28 cellular contexts compared by ENCODE assay signal in genomic region chr21:44858291-44858690, GRCh38. TPM values are rescaled to one million over a fixed set of nuclear protein-coding genes. Genes with fewer than 3 reads are reported as not detected.
A peak's percentile ranks its signal among the peaks of the same experiment; 100 is the strongest.
DNase-seq lines count a peak whose midpoint lies in the region; ATAC-seq, FAIRE-seq and TF ChIP-seq lines count a peak whose summit lies in the region.
"Had no signal": no experiment of that assay in that cellular context is flagged by ENCODE, and none has a peak within 500 bp of the region (broad histone marks: within the 10 kb centered on the region; RNA-seq: fewer than 3 reads in every experiment).

No MANE protein-coding gene starts in this region.

- CTCF ChIA-PET in K562 (lab: Yijun Ruan, JAX; ENCODE audit: low intra/inter-chr PET ratio), result no interaction called here
- CTCF ChIA-PET in HEK293T (lab: Yijun Ruan, JAX), result no interaction called here

- BruUV-seq in K562 (replicated peaks; lab: Mats Ljungman, UMichigan), result no TSS peak

- H3K18ac ChIP-seq in neuronal stem cell (ENCODE audit: low read length), result no peak overlapping the region

- H3K27ac ChIP-seq in K562 (ENCODE audit: extremely low read depth, low read depth, low read length) (no peak overlapping the region), neuronal stem cell (replicated peaks; ENCODE audit: low read length) (no peak overlapping the region)
- H3K27ac ChIP-seq: HL-60, WERI-Rb-1 had no signal

- no peak for ATAC-seq in K562
- ATAC-seq in left ventricle myocardium superior, result peak; percentile 59
- ATAC-seq in HG03457 (IDR thresholded peaks at IDR 0.05; ENCODE audit: unreplicated experiment), result no peak
- ATAC-seq: activated T-cell treated with anti-CD3 and anti-CD28 coated beads, Interleukin-2, amount 50 U/mL, for 72 hours; CD8-positive, alpha-beta T cell; natural killer cell had no signal

- H3K27me3 ChIP-seq in K562 (ENCODE audit: control insufficient read depth in 2 of 2, insufficient read depth in 2 of 2, low read length in 2 of 2) (no peaks in the 10 kb centered on the region), neuronal stem cell (ENCODE audit: control insufficient read depth in 3 of 3, insufficient read depth in 3 of 3, low read depth in 1 of 3, low read length in 3 of 3) (no peaks in the 10 kb centered on the region)
- H3K27me3 ChIP-seq: heart left ventricle, upper lobe of left lung had no signal

- H3K4ac ChIP-seq in neuronal stem cell (ENCODE audit: low read length), result no peak overlapping the region

- peaks cover 6% of the 10 kb centered on the region for H3K9me1 ChIP-seq in K562 (ENCODE audit: control insufficient read depth, insufficient read depth, low read length)

- H3K4me1 ChIP-seq in K562 (replicated peaks in 1 of 2; ENCODE audit: control insufficient read depth in 2 of 2, insufficient read depth in 2 of 2, low read length in 2 of 2) (peaks cover 28 to 55% of the 10 kb centered on the region in 2 experiments), neuronal stem cell (ENCODE audit: control insufficient read depth in 2 of 2, insufficient read depth in 1 of 2, low read depth in 1 of 2, low read length in 2 of 2) (peaks cover 0 to 2% of the 10 kb centered on the region in 2 donors)

- no peak overlapping the region for H4K8ac ChIP-seq in neuronal stem cell (ENCODE audit: low read depth, low read length)

- H3K9me3 Mint-ChIP-seq in activated T-helper 2 cell treated with anti-CD3 and anti-CD28 coated beads, Interferon-gamma antibody, Interleukin-2, Interleukin-4, amounts not matched to agents 10 μg/mL and 5 μg/mL and 100 μg/mL, durations not matched to agents 14 hours and 24 hours and 36 hours, result no peaks in the 10 kb centered on the region
- H3K9me3 Mint-ChIP-seq: activated CD4-positive, alpha-beta T cell treated with anti-CD3 and anti-CD28 coated beads, Interleukin-2, amount 10 ng/mL, durations not matched to agents 24 days and 14 days; activated naive CD4-positive, alpha-beta T cell treated with anti-CD3 and anti-CD28 coated beads, Interleukin-2, amount 10 ng/mL, durations not matched to agents 7 days and 5 days; activated T-cell treated with anti-CD3 and anti-CD28 coated beads, Interleukin-2, amount 50 U/mL, for 72 hours; CD8-positive, alpha-beta T cell; HFFc6; natural killer cell had no signal

- POLR2A ChIA-PET in K562 (lab: Yijun Ruan, JAX), result interaction anchor here (0.6 to 1.4 kb wide), 2 partner anchors 8 to 42 kb away, joined by 3 to 5 read pairs; no protein-coding TSS in a partner anchor
- POLR2A ChIA-PET in HEK293T (lab: Yijun Ruan, JAX), result no interaction called here

- DNase-seq in K562 (ENCODE audit: extremely low read depth in 1 of 4, low spot score in 3 of 4) (no peak), left ventricle myocardium superior (peak; percentile 55), neuronal stem cell (ENCODE audit: low spot score) (no peak), HEK293T (ENCODE audit: extremely low spot score) (no peak)
- DNase-seq in activated T-helper 2 cell treated with anti-CD3 and anti-CD28 coated beads, Interferon-gamma antibody, Interleukin-2, Interleukin-4, amounts not matched to agents 10 μg/mL and 5 μg/mL and 100 μg/mL, durations not matched to agents 14 hours and 24 hours and 36 hours (ENCODE audit: low spot score), result no peak
- no peak for DNase-seq in activated CD4-positive, alpha-beta T cell treated with anti-CD3 and anti-CD28 coated beads for 4 hours
- DNase-seq: activated CD4-positive, alpha-beta T cell treated with anti-CD3 and anti-CD28 coated beads, Interleukin-2, amount 10 ng/mL, durations not matched to agents 24 days and 14 days; activated naive CD4-positive, alpha-beta T cell treated with anti-CD3 and anti-CD28 coated beads, Interleukin-2, amount 10 ng/mL, durations not matched to agents 7 days and 5 days; activated T-cell treated with anti-CD3 and anti-CD28 coated beads, Interleukin-2, amount 50 U/mL, for 72 hours; amniotic stem cell; CD8-positive, alpha-beta T cell; DMS 273 treated with DMSO at 0.1 percent for 48 hours; effector CD8-positive, alpha-beta T cell; EL; foreskin fibroblast; HFFc6; Karpas-422; MV-4-11; natural killer cell; NCI-H146; NCI-H446 treated with DMSO at 0.1 percent for 48 hours; retina; WERI-Rb-1 had no signal

- H2BK15ac ChIP-seq in neuronal stem cell (ENCODE audit: low read length), result no peak overlapping the region

- no peak for FAIRE-seq in K562 (lab: Jason Lieb, UNC)
- FAIRE-seq: GM12892 had no signal

- H3K4me3 ChIP-seq in K562 (no peak overlapping the region), neuronal stem cell (ENCODE audit: low read length in 2 of 2) (no peak overlapping the region)
- H3K4me3 ChIP-seq: heart left ventricle, upper lobe of left lung had no signal

- peaks cover 16% of the 10 kb centered on the region for H3K4me1 Mint-ChIP-seq in activated T-helper 2 cell treated with anti-CD3 and anti-CD28 coated beads, Interferon-gamma antibody, Interleukin-2, Interleukin-4, amounts not matched to agents 10 μg/mL and 5 μg/mL and 100 μg/mL, durations not matched to agents 14 hours and 24 hours and 36 hours (ENCODE audit: low read depth)

- H2BK5ac ChIP-seq in neuronal stem cell (ENCODE audit: low read length), result peak overlapping the region; percentile 11

- H4K20me1 ChIP-seq in K562 (replicated peaks; ENCODE audit: control insufficient read depth, insufficient read depth, low read length), result peaks cover 6% of the 10 kb centered on the region

- WGBS in K562 (ENCODE audit: insufficient coverage, low coverage, missing lambda C conversion rate), result 93% methylated on average over 15 of the region's 15 CpGs
- WGBS in neuronal stem cell (ENCODE audit: extremely low coverage in 2 of 2, insufficient read length in 2 of 2, insufficient replicate concordance in 1 of 2), 2 donors, result no CpG with 5 or more reads among the region's 15 CpGs

- no peak overlapping the region for H2BK12ac ChIP-seq in neuronal stem cell (ENCODE audit: low read length)

- peaks cover 36% of the 10 kb centered on the region for H3K79me1 ChIP-seq in neuronal stem cell (ENCODE audit: low read depth, low read length)

- peak overlapping the region in 1 of 2 experiments; percentile 27; a peak in 1 of 4 replicates for H3K9ac ChIP-seq in K562 (ENCODE audit: insufficient read depth in 1 of 2, low read depth in 2 of 2, low read length in 2 of 2)
- peak overlapping the region; percentile 76 for H3K9ac ChIP-seq in neuronal stem cell (ENCODE audit: low read depth, low read length, poor library complexity)

- peaks cover 35% of the 10 kb centered on the region for H3K79me2 ChIP-seq in K562 (ENCODE audit: control insufficient read depth, insufficient read depth, low read length)

- no peak overlapping the region for H3K27ac Mint-ChIP-seq in activated T-helper 2 cell treated with anti-CD3 and anti-CD28 coated beads, Interferon-gamma antibody, Interleukin-2, Interleukin-4, amounts not matched to agents 10 μg/mL and 5 μg/mL and 100 μg/mL, durations not matched to agents 14 hours and 24 hours and 36 hours
- H3K27ac Mint-ChIP-seq: activated CD4-positive, alpha-beta T cell treated with anti-CD3 and anti-CD28 coated beads, Interleukin-2, amount 10 ng/mL, durations not matched to agents 24 days and 14 days; activated naive CD4-positive, alpha-beta T cell treated with anti-CD3 and anti-CD28 coated beads, Interleukin-2, amount 10 ng/mL, durations not matched to agents 7 days and 5 days; activated T-cell treated with anti-CD3 and anti-CD28 coated beads, Interleukin-2, amount 50 U/mL, for 72 hours; CD8-positive, alpha-beta T cell; HFFc6; natural killer cell had no signal

- no peak overlapping the region for H3K4me3 Mint-ChIP-seq in activated T-helper 2 cell treated with anti-CD3 and anti-CD28 coated beads, Interferon-gamma antibody, Interleukin-2, Interleukin-4, amounts not matched to agents 10 μg/mL and 5 μg/mL and 100 μg/mL, durations not matched to agents 14 hours and 24 hours and 36 hours (ENCODE audit: low read depth)
- H3K4me3 Mint-ChIP-seq: activated CD4-positive, alpha-beta T cell treated with anti-CD3 and anti-CD28 coated beads, Interleukin-2, amount 10 ng/mL, durations not matched to agents 24 days and 14 days; activated naive CD4-positive, alpha-beta T cell treated with anti-CD3 and anti-CD28 coated beads, Interleukin-2, amount 10 ng/mL, durations not matched to agents 7 days and 5 days; activated T-cell treated with anti-CD3 and anti-CD28 coated beads, Interleukin-2, amount 50 U/mL, for 72 hours; CD8-positive, alpha-beta T cell; HFFc6 had no signal

- H3K27me3 Mint-ChIP-seq in activated T-helper 2 cell treated with anti-CD3 and anti-CD28 coated beads, Interferon-gamma antibody, Interleukin-2, Interleukin-4, amounts not matched to agents 10 μg/mL and 5 μg/mL and 100 μg/mL, durations not matched to agents 14 hours and 24 hours and 36 hours (ENCODE audit: low read depth), result no peaks in the 10 kb centered on the region
- H3K27me3 Mint-ChIP-seq: activated CD4-positive, alpha-beta T cell treated with anti-CD3 and anti-CD28 coated beads, Interleukin-2, amount 10 ng/mL, durations not matched to agents 24 days and 14 days; activated naive CD4-positive, alpha-beta T cell treated with anti-CD3 and anti-CD28 coated beads, Interleukin-2, amount 10 ng/mL, durations not matched to agents 7 days and 5 days had no signal

- peaks cover 64% of the 10 kb centered on the region for H3K36me3 Mint-ChIP-seq in activated T-helper 2 cell treated with anti-CD3 and anti-CD28 coated beads, Interferon-gamma antibody, Interleukin-2, Interleukin-4, amounts not matched to agents 10 μg/mL and 5 μg/mL and 100 μg/mL, durations not matched to agents 14 hours and 24 hours and 36 hours (ENCODE audit: low read depth)
- H3K36me3 Mint-ChIP-seq: natural killer cell had no signal

- no peak for TF ChIP-seq CTCF in K562 (IDR thresholded peaks at IDR 0.05 in 2 of 3, conservative IDR thresholded peaks at IDR 0.05 in 1 of 3; ENCODE audit: insufficient read depth in 2 of 3, low read depth in 1 of 3, low read length in 3 of 3)

- H2BK120ac ChIP-seq in neuronal stem cell (ENCODE audit: low read depth, low read length), result no peak overlapping the region

- in situ Hi-C loops in K562 (cut with MboI), result no loop called here

- TF ChIP-seq RAD21 in K562 (CRISPR knock-in tag; conservative IDR thresholded peaks at IDR 0.05 in 1 of 2, IDR thresholded peaks at IDR 0.05 in 1 of 2), result no peak

- H3K23ac ChIP-seq in neuronal stem cell (ENCODE audit: low read depth, low read length, poor library complexity), result no peak overlapping the region

- TF ChIP-seq EP300 in K562 (IDR thresholded peaks at IDR 0.05; ENCODE audit: low read length), result no peak

- H3K9me3 ChIP-seq in K562 (replicated peaks; ENCODE audit: control insufficient read depth, insufficient read depth, low read depth, low read length), result no peaks in the 10 kb centered on the region
- no peaks in the 10 kb centered on the region for H3K9me3 ChIP-seq in neuronal stem cell (replicated peaks in 1 of 2; ENCODE audit: control insufficient read depth in 2 of 2, insufficient read depth in 1 of 2, low read depth in 1 of 2, low read length in 2 of 2)
- H3K9me3 ChIP-seq: heart left ventricle, upper lobe of left lung had no signal

- no peak for TF ChIP-seq POLR2A in K562 (conservative IDR thresholded peaks at IDR 0.05)

- H2AFZ ChIP-seq in K562 (ENCODE audit: low read depth, low read length) (no peak overlapping the region), neuronal stem cell (ENCODE audit: low read length) (no peak overlapping the region)

- H4K91ac ChIP-seq in neuronal stem cell (ENCODE audit: low read depth, low read length, poor library complexity), result no peak overlapping the region

- peaks cover 75% of the 10 kb centered on the region for H3K36me3 ChIP-seq in K562 (ENCODE audit: control insufficient read depth, insufficient read depth, low read length)
- peaks cover 56 to 94% of the 10 kb centered on the region in 2 donors for H3K36me3 ChIP-seq in neuronal stem cell (replicated peaks in 1 of 2; ENCODE audit: control insufficient read depth in 2 of 2, insufficient read depth in 2 of 2, low read length in 2 of 2)

- H3K14ac ChIP-seq in neuronal stem cell (ENCODE audit: low read length), result peak overlapping the region; percentile 17

- intact Hi-C loops in K562 (cut with micrococcal nuclease), result no loop called here
- intact Hi-C loops in left ventricle myocardium superior (cut with micrococcal nuclease), result no loop called here
- intact Hi-C loops in activated T-helper 2 cell treated with anti-CD3 and anti-CD28 coated beads, Interferon-gamma antibody, Interleukin-2, Interleukin-4, amounts not matched to agents 10 μg/mL and 5 μg/mL and 100 μg/mL, durations not matched to agents 14 hours and 24 hours and 36 hours (cut with micrococcal nuclease), result no loop called here

- H3K4me2 ChIP-seq in K562 (ENCODE audit: insufficient read depth, low read length) (no peak overlapping the region), neuronal stem cell (ENCODE audit: insufficient read depth, low read length, poor library complexity, severe bottlenecking) (no peak overlapping the region)

- no peak overlapping the region for H2AK5ac ChIP-seq in neuronal stem cell (ENCODE audit: low read depth, low read length)

RNA-seq across cellular contexts. Expression of gene PTTG1IP, which starts 15.2 kb away (rescaled TPM):
- 109 and 139 TPM in 2 replicates for total RNA-seq in K562 (2011; cell fraction: chromatin; rRNA removed; ENCODE audit: low replicate concordance)
- 131 and 151 TPM in 2 replicates for total RNA-seq in K562 (2011; cell fraction: nucleolus; rRNA removed)
- total RNA-seq in K562 (2011; cell fraction: nucleoplasm; rRNA removed), result 146 and 174 TPM in 2 replicates
- total RNA-seq in K562 (2014; rRNA removed) (85.4 and 97.6 TPM in 2 replicates), K562 (2014; rRNA removed; fragmentation: Illumina TruSeq; extraction: Trizol) (65.7 and 66.2 TPM in 2 replicates), K562 (2015; rRNA removed; fragmentation: Illumina TruSeq; extraction: Trizol) (92.9 and 98.7 TPM in 2 replicates), K562 (2021) (99.3 and 99.5 TPM in 2 replicates), left ventricle myocardium superior (143 TPM)
- polyA plus RNA-seq in K562 (2011; rRNA removed) (92.4 and 138 TPM in 2 replicates), K562 (2014; fragmentation: Illumina TruSeq; extraction: Trizol) (77.0 and 77.8 TPM in 2 replicates), K562 (2014; fragmentation: Nextera tagmentation; extraction: Ambion mirVana) (1 to 10 TPM; 5.0 to 9.2 TPM), K562 (2014; rRNA removed) (82.4 and 86.9 TPM in 2 replicates)
- 79.9 and 115 TPM in 2 replicates for polyA plus RNA-seq in K562 (2011; cell fraction: cytosol; rRNA removed)
- polyA plus RNA-seq in K562 (2011; cell fraction: nucleus; rRNA removed), result 69.1 and 123 TPM in 2 replicates
- polyA plus RNA-seq in K562 (2012), result 77.4 and 167 TPM in 2 replicates
- polyA minus RNA-seq in K562 (2011; rRNA and poly(A)+ RNA removed), result 54.1 and 70.2 TPM in 2 replicates
- 69.1 and 114 TPM in 2 replicates for polyA minus RNA-seq in K562 (2011; cell fraction: cytosol; rRNA and poly(A)+ RNA removed)
- polyA minus RNA-seq in K562 (2011; cell fraction: nucleus; rRNA and poly(A)+ RNA removed), result 17.4 and 40.2 TPM in 2 replicates
- 134 TPM for polyA plus RNA-seq in neuronal stem cell (2013, experiment 1 of 2)
- 131 TPM for polyA plus RNA-seq in neuronal stem cell (2013, experiment 2 of 2)
- 48.1 and 48.3 TPM in 2 replicates for total RNA-seq in activated T-helper 2 cell treated with anti-CD3 and anti-CD28 coated beads, Interferon-gamma antibody, Interleukin-2, Interleukin-4, amounts not matched to agents 10 μg/mL and 5 μg/mL and 100 μg/mL, durations not matched to agents 14 hours and 24 hours and 36 hours

RNA-seq across cellular contexts. Expression of gene SUMO3, which starts 40.4 kb away (rescaled TPM):
- total RNA-seq in K562 (2011; cell fraction: chromatin; rRNA removed; ENCODE audit: low replicate concordance), result 32.4 and 33.2 TPM in 2 replicates
- 27.5 and 32.6 TPM in 2 replicates for total RNA-seq in K562 (2011; cell fraction: nucleolus; rRNA removed)
- 42.5 and 55.7 TPM in 2 replicates for total RNA-seq in K562 (2011; cell fraction: nucleoplasm; rRNA removed)
- total RNA-seq in K562 (2014; rRNA removed), result 95.2 and 118 TPM in 2 replicates
- total RNA-seq in K562 (2014; rRNA removed; fragmentation: Illumina TruSeq; extraction: Trizol), result 101 TPM in 2 replicates
- 111 and 113 TPM in 2 replicates for total RNA-seq in K562 (2015; rRNA removed; fragmentation: Illumina TruSeq; extraction: Trizol)
- total RNA-seq in K562 (2021), result 120 TPM in 2 replicates
- 110 and 128 TPM in 2 replicates for polyA plus RNA-seq in K562 (2011; rRNA removed)
- 132 and 183 TPM in 2 replicates for polyA plus RNA-seq in K562 (2011; cell fraction: cytosol; rRNA removed)
- 41.4 and 52.1 TPM in 2 replicates for polyA plus RNA-seq in K562 (2011; cell fraction: nucleus; rRNA removed)
- 95.3 and 142 TPM in 2 replicates for polyA plus RNA-seq in K562 (2012)
- 142 and 144 TPM in 2 replicates for polyA plus RNA-seq in K562 (2014; fragmentation: Illumina TruSeq; extraction: Trizol)
- 10 to 100 TPM; 13.9 to 21.6 TPM for polyA plus RNA-seq in K562 (2014; fragmentation: Nextera tagmentation; extraction: Ambion mirVana)
- polyA plus RNA-seq in K562 (2014; rRNA removed), result 143 and 146 TPM in 2 replicates
- 105 and 120 TPM in 2 replicates for polyA minus RNA-seq in K562 (2011; rRNA and poly(A)+ RNA removed)
- 70.3 and 71.5 TPM in 2 replicates for polyA minus RNA-seq in K562 (2011; cell fraction: cytosol; rRNA and poly(A)+ RNA removed)
- 18.8 and 32.3 TPM in 2 replicates for polyA minus RNA-seq in K562 (2011; cell fraction: nucleus; rRNA and poly(A)+ RNA removed)
- 72.2 TPM for total RNA-seq in left ventricle myocardium superior
- 216 TPM for polyA plus RNA-seq in neuronal stem cell (2013, experiment 1 of 2)
- polyA plus RNA-seq in neuronal stem cell (2013, experiment 2 of 2), result 212 TPM
- 86.1 and 87.0 TPM in 2 replicates for total RNA-seq in activated T-helper 2 cell treated with anti-CD3 and anti-CD28 coated beads, Interferon-gamma antibody, Interleukin-2, Interleukin-4, amounts not matched to agents 10 μg/mL and 5 μg/mL and 100 μg/mL, durations not matched to agents 14 hours and 24 hours and 36 hours

RNA-seq across cellular contexts. Expression of gene UBE2G2, which starts 56.7 kb away (rescaled TPM):
- total RNA-seq in K562 (2011; cell fraction: chromatin; rRNA removed; ENCODE audit: low replicate concordance), result 217 and 395 TPM in 2 replicates
- total RNA-seq in K562 (2011; cell fraction: nucleolus; rRNA removed), result 127 and 140 TPM in 2 replicates
- total RNA-seq in K562 (2011; cell fraction: nucleoplasm; rRNA removed), result 222 and 291 TPM in 2 replicates
- total RNA-seq in K562 (2014; rRNA removed) (122 and 148 TPM in 2 replicates), K562 (2014; rRNA removed; fragmentation: Illumina TruSeq; extraction: Trizol) (109 and 112 TPM in 2 replicates), K562 (2015; rRNA removed; fragmentation: Illumina TruSeq; extraction: Trizol) (99.0 and 112 TPM in 2 replicates), K562 (2021) (131 and 140 TPM in 2 replicates), left ventricle myocardium superior (70.0 TPM)
- polyA plus RNA-seq in K562 (2011; rRNA removed) (210 and 225 TPM in 2 replicates), K562 (2014; fragmentation: Illumina TruSeq; extraction: Trizol) (198 and 202 TPM in 2 replicates), K562 (2014; fragmentation: Nextera tagmentation; extraction: Ambion mirVana) (10 to 100 TPM; 47.5 to 74.3 TPM), K562 (2014; rRNA removed) (200 and 297 TPM in 2 replicates)
- polyA plus RNA-seq in K562 (2011; cell fraction: cytosol; rRNA removed), result 249 and 260 TPM in 2 replicates
- polyA plus RNA-seq in K562 (2011; cell fraction: nucleus; rRNA removed), result 234 and 303 TPM in 2 replicates
- 119 and 202 TPM in 2 replicates for polyA plus RNA-seq in K562 (2012)
- 146 and 179 TPM in 2 replicates for polyA minus RNA-seq in K562 (2011; rRNA and poly(A)+ RNA removed)
- 83.5 and 87.6 TPM in 2 replicates for polyA minus RNA-seq in K562 (2011; cell fraction: cytosol; rRNA and poly(A)+ RNA removed)
- 115 and 148 TPM in 2 replicates for polyA minus RNA-seq in K562 (2011; cell fraction: nucleus; rRNA and poly(A)+ RNA removed)
- 48.4 TPM for polyA plus RNA-seq in neuronal stem cell (2013, experiment 1 of 2)
- 50.1 TPM for polyA plus RNA-seq in neuronal stem cell (2013, experiment 2 of 2)
- total RNA-seq in activated T-helper 2 cell treated with anti-CD3 and anti-CD28 coated beads, Interferon-gamma antibody, Interleukin-2, Interleukin-4, amounts not matched to agents 10 μg/mL and 5 μg/mL and 100 μg/mL, durations not matched to agents 14 hours and 24 hours and 36 hours, result 118 and 119 TPM in 2 replicates
